Comparison of ENCODE assay signal across 8 cellular contexts in genomic region chr4:105894570-105895323, GRCh38. TPM values are rescaled to one million over a fixed set of nuclear protein-coding genes. Genes with fewer than 3 reads are reported as not detected.
DNase-seq lines count a peak whose midpoint lies in the region; ATAC-seq, FAIRE-seq and TF ChIP-seq lines count a peak whose summit lies in the region.

No MANE protein-coding gene starts in this region.

- H3K27me3 ChIP-seq in HepG2 (ENCODE audit: control insufficient read depth in 1 of 2, insufficient read depth in 2 of 2, low read length in 2 of 2), result peaks cover 0 to 34% of the 10 kb centered on the region in 2 experiments; a peak in 2 of 5 replicates
- peaks cover 19% of the 10 kb centered on the region for H3K27me3 ChIP-seq in transverse colon

- ATAC-seq in HG03520 (IDR thresholded peaks at IDR 0.05; ENCODE audit: unreplicated experiment) (peak; percentile 24), HepG2 (peak; percentile 72)

- 3% methylated on average over 21 of the region's 24 CpGs for WGBS in HepG2 (ENCODE audit: low lambda C conversion rate)
- WGBS in transverse colon (ENCODE audit: low coverage in 1 of 2), 2 donors, result 0 to 1% methylated on average over 4 to 24 of the region's 24 CpGs

- H3K4me1 ChIP-seq in HepG2 (ENCODE audit: insufficient read depth, low read length), result peaks cover 44% of the 10 kb centered on the region
- H3K4me1 ChIP-seq in transverse colon, result peaks cover 0 to 15% (median 6%) of the 10 kb centered on the region in 4 donors

- TF ChIP-seq RAD21 in HepG2 (CRISPR knock-in tag; IDR thresholded peaks at IDR 0.05), result no peak

- TF ChIP-seq POLR2A in GM19099 (IDR thresholded peaks at IDR 0.05; ENCODE audit: extremely low read depth, insufficient read length, low read depth) (peak; percentile 54), HepG2 (IDR thresholded peaks at IDR 0.05; ENCODE audit: insufficient read depth in 1 of 2, low read depth in 2 of 2, low read length in 2 of 2) (no peak), transverse colon (IDR thresholded peaks at IDR 0.05) (peak; percentile 48)

- no peaks in the 10 kb centered on the region; the same call in 1 of the 2 replicates for H4K20me1 ChIP-seq in HepG2 (ENCODE audit: insufficient read depth, low read length)

- peak; percentile 18 for DNase-seq in 8988T
- DNase-seq in astrocyte of the hippocampus (ENCODE audit: low read depth, low spot score), result peak; percentile 55
- DNase-seq in HepG2 (ENCODE audit: low spot score), result no peak
- peak; percentile 61 for DNase-seq in transverse colon
- no peak for DNase-seq in NCI-H1048 (lab: John Stamatoyannopoulos, UW)
- no peak for DNase-seq in islet precursor cell

- no peaks in the 10 kb centered on the region for H3K79me2 ChIP-seq in HepG2 (ENCODE audit: insufficient read depth, low read length)

- no TSS peak for BruUV-seq in HepG2 (replicated peaks; lab: Mats Ljungman, UMichigan)

- peak overlapping the region; percentile 86 for H3K4me2 ChIP-seq in HepG2 (ENCODE audit: low read depth, low read length)

- no peak for FAIRE-seq in HepG2 (lab: Jason Lieb, UNC)

- H3K36me3 ChIP-seq in HepG2 (replicated peaks in 1 of 2; ENCODE audit: control insufficient read depth in 1 of 2, insufficient read depth in 2 of 2, low read length in 2 of 2) (no peaks in the 10 kb centered on the region), transverse colon (no peaks in the 10 kb centered on the region)

- intact Hi-C loops in HepG2 (cut with micrococcal nuclease; ENCODE audit: unreplicated experiment) (loop anchor here (2.0 to 10.0 kb wide), 4 partner anchors 104 to 310 kb away; partner anchors contain the start of genes GSTCD and INTS12), transverse colon (cut with DNase I; ENCODE audit: low total_unique reads) (no loop called here)

- TF ChIP-seq EP300 in HepG2 (IDR thresholded peaks at IDR 0.05; ENCODE audit: low read depth in 2 of 2, low read length in 2 of 2) (no peak), HepG2 (CRISPR knock-in tag; IDR thresholded peaks at IDR 0.05; ENCODE audit: borderline replicate concordance) (no peak), transverse colon (IDR thresholded peaks at IDR 0.05; ENCODE audit: low read depth) (no peak)

- POLR2A ChIA-PET in HepG2 (lab: Yijun Ruan, JAX), result no interaction called here

- no peaks in the 10 kb centered on the region for H3K9me3 ChIP-seq in HepG2 (ENCODE audit: low read length)
- H3K9me3 ChIP-seq in transverse colon, result no peaks in the 10 kb centered on the region

- H2AFZ ChIP-seq in HepG2 (ENCODE audit: low read length), result no peak overlapping the region

- H3K27ac ChIP-seq in HepG2 (ENCODE audit: extremely low read length, insufficient read depth, low read length) (no peak overlapping the region), transverse colon (peak overlapping the region; percentile 64 to 85 (median 81))

- TF ChIP-seq CTCF in HepG2 (CRISPR knock-in tag; IDR thresholded peaks at IDR 0.05) (no peak; the same call in 1 of the 2 replicates), transverse colon (IDR thresholded peaks at IDR 0.05) (no peak)

- no peak overlapping the region; the same call in 1 of the 2 replicates for H3K9ac ChIP-seq in HepG2 (ENCODE audit: insufficient read depth, low read depth, low read length)

- CTCF ChIA-PET in HepG2 (lab: Yijun Ruan, JAX; ENCODE audit: low intra/inter-chr PET ratio, low total read pairs), result no interaction called here

- peak overlapping the region; percentile 58 to 75 (median 65); a peak in 5 of 6 replicates for H3K4me3 ChIP-seq in HepG2 (replicated peaks in 1 of 3; ENCODE audit: insufficient read depth in 1 of 3, low read depth in 2 of 3, low read length in 3 of 3)
- peak overlapping the region; percentile 23 to 71 (median 58) for H3K4me3 ChIP-seq in transverse colon

- in situ Hi-C loops in HepG2 (cut with HindIII; ENCODE audit: extremely low pct_ligation_motif_present, low pct_unique_long_range_greater_than_20kb), result no loop called here
- in situ Hi-C loops in transverse colon (cut with MboI; ENCODE audit: low pct_ligation_motif_present in 1 of 4, low pct_unique_long_range_greater_than_20kb in 1 of 4, low sequenced_read_pairs in 3 of 4), result no loop called here

TF ChIP-seq in HepG2, 621 proteins besides CTCF, POLR2A, EP300 and RAD21 (continues in another document):
- TF ChIP-seq ZNF557 (CRISPR knock-in tag; IDR thresholded peaks at IDR 0.05), result no peak
- peak; percentile 30; the same call in 1 of the 2 replicates for TF ChIP-seq ZMYM4 (CRISPR knock-in tag; IDR thresholded peaks at IDR 0.05)
- TF ChIP-seq ZNF747 (CRISPR knock-in tag; IDR thresholded peaks at IDR 0.05; ENCODE audit: borderline replicate concordance), result no peak
- TF ChIP-seq ZNF317 (CRISPR knock-in tag; IDR thresholded peaks at IDR 0.05), result no peak
- no peak for TF ChIP-seq BCL3 (CRISPR knock-in tag; IDR thresholded peaks at IDR 0.05)
- TF ChIP-seq ZNF777 (CRISPR knock-in tag; IDR thresholded peaks at IDR 0.05), result no peak
- TF ChIP-seq PREB (CRISPR knock-in tag; IDR thresholded peaks at IDR 0.05), result no peak
- 0 out of 2 replicates have a peak, but pooled peaks have one; percentile 20 for TF ChIP-seq POGZ (CRISPR knock-in tag; IDR thresholded peaks at IDR 0.05)
- no peak for TF ChIP-seq ZNF761 (CRISPR knock-in tag; conservative IDR thresholded peaks at IDR 0.05)
- TF ChIP-seq TMF1 (CRISPR knock-in tag; IDR thresholded peaks at IDR 0.05; ENCODE audit: low read depth), result 0 out of 2 replicates have a peak, but pooled peaks have one; percentile 34
- TF ChIP-seq KDM5B (CRISPR knock-in tag; IDR thresholded peaks at IDR 0.05; ENCODE audit: borderline replicate concordance), result peak; percentile 8; the same call in 1 of the 2 replicates
- no peak for TF ChIP-seq YEATS2 (CRISPR knock-in tag; IDR thresholded peaks at IDR 0.05; ENCODE audit: borderline replicate concordance)
- TF ChIP-seq GLI4 (CRISPR knock-in tag; IDR thresholded peaks at IDR 0.05; ENCODE audit: borderline replicate concordance), result no peak
- TF ChIP-seq TCF12 (IDR thresholded peaks at IDR 0.05), result no peak
- no peak for TF ChIP-seq TCF12 (CRISPR knock-in tag; IDR thresholded peaks at IDR 0.05)
- no peak for TF ChIP-seq WIZ (CRISPR knock-in tag; IDR thresholded peaks at IDR 0.05)
- no peak for TF ChIP-seq ZNF883 (CRISPR knock-in tag; IDR thresholded peaks at IDR 0.05; ENCODE audit: not compliant biosample characterization)
- TF ChIP-seq HNRNPLL (IDR thresholded peaks at IDR 0.05; ENCODE audit: low read depth, low read length, poor library complexity, severe bottlenecking), result peak; percentile 84
- no peak for TF ChIP-seq ZFP62 (CRISPR knock-in tag; IDR thresholded peaks at IDR 0.05)

RNA-seq across cellular contexts. Expression of gene NPNT, which starts 0.5 kb away (rescaled TPM):
- 10.0 and 19.1 TPM in 2 replicates for total RNA-seq in HepG2 (2016; rRNA removed; fragmentation: Illumina TruSeq; extraction: Trizol)
- 3.6 and 3.7 TPM in 2 replicates for total RNA-seq in HepG2 (2016; cell fraction: cytosol; rRNA removed; fragmentation: Illumina TruSeq; extraction: Trizol; ENCODE audit: low read depth)
- total RNA-seq in HepG2 (2016; cell fraction: insoluble cytoplasmic fraction; rRNA removed; fragmentation: Illumina TruSeq; extraction: Trizol), result 8.4 and 18.3 TPM in 2 replicates
- 5.4 and 7.5 TPM in 2 replicates for total RNA-seq in HepG2 (2016; cell fraction: membrane; rRNA removed; fragmentation: Illumina TruSeq; extraction: Trizol)
- 19.8 and 26.9 TPM in 2 replicates for total RNA-seq in HepG2 (2016; cell fraction: nucleus; rRNA removed; fragmentation: Illumina TruSeq; extraction: Trizol)
- polyA plus RNA-seq in HepG2 (2011; rRNA removed), result 0.64 and 1.1 TPM in 2 replicates
- polyA plus RNA-seq in HepG2 (2011; cell fraction: cytosol; rRNA removed), result 0.42 and 1.1 TPM in 2 replicates
- 0.85 and 1.2 TPM in 2 replicates for polyA plus RNA-seq in HepG2 (2011; cell fraction: nucleus; rRNA removed)
- 3.9 and 4.1 TPM in 2 replicates for polyA plus RNA-seq in HepG2 (2012)
- polyA plus RNA-seq in HepG2 (2016; cell fraction: cytosol; fragmentation: Illumina TruSeq; extraction: Trizol; ENCODE audit: low read depth), result 1.1 and 1.8 TPM in 2 replicates
- 8.9 and 9.3 TPM in 2 replicates for polyA plus RNA-seq in HepG2 (2016; cell fraction: insoluble cytoplasmic fraction; fragmentation: Illumina TruSeq; extraction: Trizol; ENCODE audit: low read depth)
- 3.7 and 4.0 TPM in 2 replicates for polyA plus RNA-seq in HepG2 (2016; cell fraction: membrane; fragmentation: Illumina TruSeq; extraction: Trizol; ENCODE audit: low read depth)
- 37.4 and 38.0 TPM in 2 replicates for polyA plus RNA-seq in HepG2 (2016; cell fraction: nucleus; fragmentation: Illumina TruSeq; extraction: Trizol; ENCODE audit: insufficient read depth, low read depth)
- polyA minus RNA-seq in HepG2 (2011; rRNA and poly(A)+ RNA removed; ENCODE audit: low replicate concordance), result 0.76 TPM in 1 of 2 replicates, not detected in the other
- polyA minus RNA-seq in HepG2 (2011; cell fraction: cytosol; rRNA and poly(A)+ RNA removed), result 0.59 and 0.70 TPM in 2 replicates
- polyA minus RNA-seq in HepG2 (2011; cell fraction: nucleus; rRNA and poly(A)+ RNA removed), result 1.5 and 4.0 TPM in 2 replicates
- total RNA-seq in transverse colon, result 10 to 100 TPM in 3 of 4 donors, 1 to 10 TPM in 1; 4.5 to 26.3 (median 24.4) TPM

Comparison
In these comparisons a context has a peak if more than half of its experiments do, and no peak if none do; other contexts are left out.
1. DNase-seq: peak in 8988T (single experiment), astrocyte of the hippocampus (single experiment) and transverse colon (single experiment); none in HepG2 (single experiment), NCI-H1048 (single experiment) and islet precursor cell (single experiment).
2. POLR2A ChIP-seq: peak in GM19099 (single experiment) and transverse colon (single experiment); none in HepG2 (0 of 2).